In genomic region chrX:38811515-38812239, GRCh38 we compare ENCODE assay signal across 9 cellular contexts. TPM values are rescaled to one million over a fixed set of nuclear protein-coding genes. Genes with fewer than 3 reads are reported as not detected.
DNase-seq lines count a peak whose midpoint lies in the region; ATAC-seq lines count a peak whose summit lies in the region.
"Had no signal": no experiment of that assay in that cellular context is flagged by ENCODE, and none has a peak within 500 bp of the region (broad histone marks: within the 10 kb centered on the region; RNA-seq: fewer than 3 reads in every experiment).

No MANE protein-coding gene starts in this region.

- peak; percentile 73 for ATAC-seq in naive thymus-derived CD4-positive, alpha-beta T cell
- ATAC-seq in left colon (no peak), GM21723 (IDR thresholded peaks at IDR 0.05; ENCODE audit: unreplicated experiment) (no peak)

- POLR2A ChIA-PET in naive thymus-derived CD4-positive, alpha-beta T cell (lab: Charles Lee), result interaction anchor here (1.0 to 2.0 kb wide), 2 partner anchors 8 to 10 kb away, joined by 3 to 13 read pairs; partner anchors contain the start of gene MID1IP1

- peaks cover 0 to 7% (median 0%) of the 10 kb centered on the region in 11 donors for H3K9me3 Mint-ChIP-seq in naive thymus-derived CD4-positive, alpha-beta T cell

- CTCF ChIA-PET in naive thymus-derived CD4-positive, alpha-beta T cell (lab: Charles Lee), result no interaction called here

- peaks cover 44 to 58% of the 10 kb centered on the region in 2 donors for H3K4me1 ChIP-seq in naive thymus-derived CD4-positive, alpha-beta T cell (ENCODE audit: control insufficient read depth in 2 of 2, insufficient read depth in 2 of 2, low read length in 2 of 2)

- H3K4me1 Mint-ChIP-seq in naive thymus-derived CD4-positive, alpha-beta T cell, result peaks cover 22 to 75% (median 55%) of the 10 kb centered on the region in 7 donors

- H3K27ac Mint-ChIP-seq in naive thymus-derived CD4-positive, alpha-beta T cell, result peak overlapping the region; percentile 85 to 96 (median 91)

- H3K36me3 Mint-ChIP-seq in naive thymus-derived CD4-positive, alpha-beta T cell, result peaks cover 0 to 18% (median 0%) of the 10 kb centered on the region in 5 donors

- no peaks in the 10 kb centered on the region for H3K27me3 Mint-ChIP-seq in naive thymus-derived CD4-positive, alpha-beta T cell

- peak overlapping the region; percentile 65 for H3K27ac ChIP-seq in naive thymus-derived CD4-positive, alpha-beta T cell (ENCODE audit: low read depth, low read length)

- H3K4me3 ChIP-seq in naive thymus-derived CD4-positive, alpha-beta T cell (ENCODE audit: low read length), result no peak overlapping the region

- no peaks in the 10 kb centered on the region for H3K36me3 ChIP-seq in naive thymus-derived CD4-positive, alpha-beta T cell (ENCODE audit: control insufficient read depth in 2 of 3, insufficient read depth in 3 of 3, low read length in 3 of 3)

- DNase-seq in EL, result peak; percentile 23
- DNase-seq in M059J (ENCODE audit: low read depth), result peak; percentile 65
- DNase-seq in astrocyte of the hippocampus (ENCODE audit: low read depth, low spot score), result peak; percentile 26
- DNase-seq in naive thymus-derived CD4-positive, alpha-beta T cell, result peak in 4 of 9 donors; percentile 24 to 45 (median 35)
- no peak for DNase-seq in NCI-H2029 treated with DMSO at 0.1 percent for 48 hours (lab: John Stamatoyannopoulos, UW)
- no peak for DNase-seq in left colon
- DNase-seq: activated CD4-positive, CD25-positive, alpha-beta regulatory T cell treated with anti-CD3 and anti-CD28 coated beads, Interleukin-2, amount 50 U/mL, for 72 hours; stimulated activated CD4-positive, alpha-beta T cell treated with anti-CD3 and anti-CD28 coated beads, Interleukin-2, amount 100 ng/mL, for 24 hours had no signal

- H3K9me3 ChIP-seq in naive thymus-derived CD4-positive, alpha-beta T cell (ENCODE audit: control insufficient read depth in 2 of 3, low read length in 3 of 3), result no peaks in the 10 kb centered on the region

- H3K4me3 Mint-ChIP-seq in naive thymus-derived CD4-positive, alpha-beta T cell, result peak overlapping the region in 9 of 10 donors; percentile 32 to 80 (median 67)

- no peaks in the 10 kb centered on the region for H3K27me3 ChIP-seq in naive thymus-derived CD4-positive, alpha-beta T cell (ENCODE audit: control insufficient read depth in 2 of 2, insufficient read depth in 2 of 2, low read length in 2 of 2)

- intact Hi-C loops in naive thymus-derived CD4-positive, alpha-beta T cell (cut with micrococcal nuclease), result no loop called here
- intact Hi-C loops in left colon (cut with DNase I, micrococcal nuclease), result no loop called here

RNA-seq across cellular contexts. Expression of gene MID1IP1, which starts 10.4 kb away (rescaled TPM):
- total RNA-seq in M059J (2014; rRNA removed; shearing (Covaris generic)), result 46.7 and 62.4 TPM in 2 replicates
- total RNA-seq in naive thymus-derived CD4-positive, alpha-beta T cell, result 10 to 100 TPM; 16.4 to 61.7 (median 55.0) TPM
- 10 to 100 TPM; 15.7 to 23.9 TPM for polyA plus RNA-seq in naive thymus-derived CD4-positive, alpha-beta T cell
- 10 to 100 TPM; 33.3 to 34.0 TPM for total RNA-seq in left colon

Comparison
In these comparisons a context has a peak if more than half of its experiments do, and no peak if none do; other contexts are left out.
1. DNase-seq: peak in EL (single experiment), M059J (single experiment) and astrocyte of the hippocampus (single experiment); none in NCI-H2029 treated with DMSO at 0.1 percent for 48 hours (single experiment) and left colon (0 of 2).